Comparison of ENCODE assay signal across 8 cellular contexts in genomic region chrX:1591102-1591862, GRCh38.
DNase-seq lines count a peak whose midpoint lies in the region; ATAC-seq and TF ChIP-seq lines count a peak whose summit lies in the region.

TSS of gene AKAP17A (plus strand) at chrX:1591604. CDS start at chrX:1593463, 1,859 bp downstream.

- no peak for TF ChIP-seq CTCF in OCI-LY3 (IDR thresholded peaks at IDR 0.05; ENCODE audit: low read depth, low read length)

- ATAC-seq in GM21526 (IDR thresholded peaks at IDR 0.05; ENCODE audit: low FRiP score, unreplicated experiment) = peak; percentile 83

- H3K9me3 ChIP-seq in OCI-LY3 (ENCODE audit: insufficient read depth, low read length) = no peaks in the 10 kb centered on the region

- H2AFZ ChIP-seq in OCI-LY3 (ENCODE audit: low read depth, low read length) = no peak within 1 kb of the TSS

- H3K4me1 ChIP-seq in OCI-LY3 (ENCODE audit: low read length) = peaks cover 31% of the 10 kb centered on the region

- peak within 1 kb of the TSS; percentile 91 for H3K4me2 ChIP-seq in OCI-LY3 (ENCODE audit: low read length)

- peaks cover 35% of the 10 kb centered on the region for H3K36me3 ChIP-seq in OCI-LY3 (replicated peaks; ENCODE audit: low read depth, low read length)

- H3K4me3 ChIP-seq in OCI-LY3 (ENCODE audit: low read length) = peak within 1 kb of the TSS; percentile 95

- peaks cover 49% of the 10 kb centered on the region for H3K79me2 ChIP-seq in OCI-LY3 (ENCODE audit: low read length)

- DNase-seq in D341Med (ENCODE audit: low spot score) = peak; percentile 99
- peak; percentile 74 for DNase-seq in HuH-7.5 (ENCODE audit: low spot score)
- DNase-seq in activated CD8-positive, alpha-beta memory T cell treated with anti-CD3 and anti-CD28 coated beads, Interleukin-2, amount 50 U/mL, for 48 hours = peak; percentile 100
- DNase-seq in epidermal melanocyte (ENCODE audit: insufficient read length, low spot score) = peak; percentile 96
- DNase-seq in midbrain (lab: John Stamatoyannopoulos, UW) = peak; percentile 98
- DNase-seq in stimulated activated CD8-positive, alpha-beta memory T cell treated with anti-CD3 and anti-CD28 coated beads, Interleukin-15, amount 100 ng/mL, for 48 hours (ENCODE audit: low read depth in 2 of 2) = peak; percentile 98 to 99

- H3K27me3 ChIP-seq in OCI-LY3 (ENCODE audit: low read depth, low read length) = no peaks in the 10 kb centered on the region

- H3K27ac ChIP-seq in OCI-LY3 (ENCODE audit: low read length) = peak within 1 kb of the TSS; percentile 81

- peak within 1 kb of the TSS; percentile 96 for H3K9ac ChIP-seq in OCI-LY3 (ENCODE audit: low read length)

- peaks cover 38% of the 10 kb centered on the region for H4K20me1 ChIP-seq in OCI-LY3 (ENCODE audit: insufficient read depth, low read length)

Comparison
In these comparisons a context has a peak if more than half of its experiments do, and no peak if none do; other contexts are left out.
1. Peak in every context shown above with its lines: DNase-seq, ATAC-seq, H3K4me3 ChIP-seq and H3K27ac ChIP-seq.